ENCODE assay signal across 8 cellular contexts in the genomic region with DNA sequence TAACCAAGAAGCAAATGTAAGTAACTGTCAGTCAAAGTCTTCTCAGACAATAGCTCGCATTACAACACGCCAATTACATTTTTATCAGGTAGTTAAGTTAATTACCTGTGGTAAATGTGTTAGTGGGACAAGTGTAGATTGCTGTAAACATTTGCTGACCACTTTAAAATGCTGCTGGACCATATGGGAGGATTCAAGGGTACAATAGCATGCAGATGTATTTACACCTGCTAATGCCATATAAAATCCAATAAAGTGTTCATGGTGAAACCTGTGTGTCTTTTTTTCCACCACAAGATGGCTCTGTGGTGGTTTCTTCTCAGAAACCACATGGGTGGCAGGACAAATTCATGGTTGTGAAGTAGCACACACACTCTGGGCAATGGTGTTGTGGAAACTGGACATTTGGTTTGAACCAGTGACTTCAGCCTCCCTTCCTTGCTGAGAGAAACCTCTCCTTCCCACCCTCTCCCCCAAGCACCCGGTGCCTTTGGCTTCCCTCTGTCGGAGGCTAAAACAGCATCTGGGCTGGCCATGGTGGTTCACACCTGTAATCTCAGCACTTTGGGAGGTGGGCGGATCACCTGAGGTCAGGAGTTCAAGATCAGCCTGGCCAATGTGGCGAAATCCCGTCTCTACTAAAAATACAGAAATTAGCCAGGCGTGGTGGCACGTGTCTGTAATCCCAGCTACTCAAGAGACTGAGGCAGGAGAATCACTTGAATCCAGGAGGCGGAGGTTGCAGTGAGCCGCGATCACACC. TPM values are rescaled to one million over a fixed set of nuclear protein-coding genes. Genes with fewer than 3 reads are reported as not detected.
DNase-seq lines count a peak whose midpoint lies in the region; ATAC-seq and TF ChIP-seq lines count a peak whose summit lies in the region.

No MANE protein-coding gene starts in this region.

- peak; percentile 58 for TF ChIP-seq CTCF in BJ (IDR thresholded peaks at IDR 0.05; ENCODE audit: insufficient read depth, low read depth, low read length)
- peak; percentile 59 for TF ChIP-seq CTCF in GM12873 (IDR thresholded peaks at IDR 0.05; ENCODE audit: insufficient read depth, low read depth, low read length, missing control alignments)
- TF ChIP-seq CTCF in thoracic aorta (IDR thresholded peaks at IDR 0.05) = peak; percentile 33

- POLR2A ChIA-PET in BJ (lab: Charles Lee) = no interaction called here

- peaks cover 14% of the 10 kb centered on the region for H3K27me3 Mint-ChIP-seq in activated T-helper 17 cell treated with anti-CD3 and anti-CD28 coated beads, Interleukin-2, amount 50 U/mL, for 72 hours

- H3K27ac Mint-ChIP-seq in activated T-helper 17 cell treated with anti-CD3 and anti-CD28 coated beads, Interleukin-2, amount 50 U/mL, for 72 hours = no peak overlapping the region

- H3K4me1 Mint-ChIP-seq in activated T-helper 17 cell treated with anti-CD3 and anti-CD28 coated beads, Interleukin-2, amount 50 U/mL, for 72 hours = no peaks in the 10 kb centered on the region

- no peak overlapping the region for H3K4me3 Mint-ChIP-seq in activated T-helper 17 cell treated with anti-CD3 and anti-CD28 coated beads, Interleukin-2, amount 50 U/mL, for 72 hours

- H3K36me3 ChIP-seq in BJ (ENCODE audit: control insufficient read depth, insufficient read depth, low read length) = no peaks in the 10 kb centered on the region
- H3K36me3 ChIP-seq in thoracic aorta = no peaks in the 10 kb centered on the region

- H3K27me3 ChIP-seq in BJ (ENCODE audit: control insufficient read depth, insufficient read depth, low read length) (peaks cover 9% of the 10 kb centered on the region), thoracic aorta (replicated peaks; ENCODE audit: insufficient read depth) (no peaks in the 10 kb centered on the region)

- H3K4me1 ChIP-seq in thoracic aorta (ENCODE audit: control insufficient read depth in 1 of 2, low read depth in 2 of 2) = peaks cover 5 to 14% of the 10 kb centered on the region in 2 donors

- no peaks in the 10 kb centered on the region for H3K9me3 Mint-ChIP-seq in activated T-helper 17 cell treated with anti-CD3 and anti-CD28 coated beads, Interleukin-2, amount 50 U/mL, for 72 hours

- DNase-seq in BJ (ENCODE audit: low read depth) (no peak), NCI-H510A (lab: John Stamatoyannopoulos, UW) (peak; percentile 5), hepatic stellate cell (ENCODE audit: low spot score) (peak; percentile 40), thoracic aorta (ENCODE audit: low spot score) (no peak)

- H3K9me3 ChIP-seq in thoracic aorta = no peaks in the 10 kb centered on the region

- H3K27ac ChIP-seq in thoracic aorta = no peak overlapping the region

- peak; percentile 76 for ATAC-seq in activated T-helper 17 cell treated with anti-CD3 and anti-CD28 coated beads, Interleukin-2, amount 50 U/mL, for 72 hours (replicated peaks)
- ATAC-seq in thoracic aorta (ENCODE audit: insufficient number of reproducible peaks, low FRiP score, low read depth) (no peak), GM18502 (IDR thresholded peaks at IDR 0.05; ENCODE audit: poor library complexity, unreplicated experiment) (no peak), GM21717 (IDR thresholded peaks at IDR 0.05; ENCODE audit: unreplicated experiment) (no peak)

- no peaks in the 10 kb centered on the region for H3K36me3 Mint-ChIP-seq in activated T-helper 17 cell treated with anti-CD3 and anti-CD28 coated beads, Interleukin-2, amount 50 U/mL, for 72 hours (ENCODE audit: low read depth)

- H3K4me3 ChIP-seq in BJ (ENCODE audit: low read depth, low read length) (no peak overlapping the region), thoracic aorta (no peak overlapping the region)

- CTCF ChIA-PET in BJ (lab: Yijun Ruan, JAX) = interaction anchor here (0.8 to 1.5 kb wide), 7 partner anchors 8 to 420 kb away, joined by 3 to 6 read pairs (median 3); no protein-coding TSS in a partner anchor

RNA-seq across cellular contexts. Expression of gene GTF3A, which starts 18.1 kb away (rescaled TPM):
- 42.7 and 60.5 TPM in 2 replicates for polyA plus RNA-seq in BJ (2011; rRNA removed)
- 22.4 and 25.3 TPM in 2 replicates for polyA minus RNA-seq in BJ (2011; rRNA and poly(A)+ RNA removed)
- 100 to 1,000 TPM; 114 to 226 TPM for total RNA-seq in activated T-helper 17 cell treated with anti-CD3 and anti-CD28 coated beads, Interleukin-2, amount 50 U/mL, for 72 hours
- total RNA-seq in thoracic aorta = 10 to 100 TPM; 70.4 to 86.4 TPM

RNA-seq across cellular contexts. Expression of gene MTIF3, which starts 44.0 kb away (rescaled TPM):
- 32.7 and 64.0 TPM in 2 replicates for polyA plus RNA-seq in BJ (2011; rRNA removed)
- polyA minus RNA-seq in BJ (2011; rRNA and poly(A)+ RNA removed) = 7.1 and 11.8 TPM in 2 replicates
- 10 to 100 TPM; 36.2 to 41.2 TPM for total RNA-seq in activated T-helper 17 cell treated with anti-CD3 and anti-CD28 coated beads, Interleukin-2, amount 50 U/mL, for 72 hours
- 10 to 100 TPM; 28.3 to 29.5 TPM for total RNA-seq in thoracic aorta

Comparison
In these comparisons a context has a peak if more than half of its experiments do, and no peak if none do; other contexts are left out.
1. DNase-seq: peak in NCI-H510A (single experiment) and hepatic stellate cell (single experiment); none in BJ (single experiment) and thoracic aorta (single experiment).
2. Peak in every context shown above with its lines, with median percentiles within 50 percentile points of each other: CTCF ChIP-seq.